In the genomic region with DNA sequence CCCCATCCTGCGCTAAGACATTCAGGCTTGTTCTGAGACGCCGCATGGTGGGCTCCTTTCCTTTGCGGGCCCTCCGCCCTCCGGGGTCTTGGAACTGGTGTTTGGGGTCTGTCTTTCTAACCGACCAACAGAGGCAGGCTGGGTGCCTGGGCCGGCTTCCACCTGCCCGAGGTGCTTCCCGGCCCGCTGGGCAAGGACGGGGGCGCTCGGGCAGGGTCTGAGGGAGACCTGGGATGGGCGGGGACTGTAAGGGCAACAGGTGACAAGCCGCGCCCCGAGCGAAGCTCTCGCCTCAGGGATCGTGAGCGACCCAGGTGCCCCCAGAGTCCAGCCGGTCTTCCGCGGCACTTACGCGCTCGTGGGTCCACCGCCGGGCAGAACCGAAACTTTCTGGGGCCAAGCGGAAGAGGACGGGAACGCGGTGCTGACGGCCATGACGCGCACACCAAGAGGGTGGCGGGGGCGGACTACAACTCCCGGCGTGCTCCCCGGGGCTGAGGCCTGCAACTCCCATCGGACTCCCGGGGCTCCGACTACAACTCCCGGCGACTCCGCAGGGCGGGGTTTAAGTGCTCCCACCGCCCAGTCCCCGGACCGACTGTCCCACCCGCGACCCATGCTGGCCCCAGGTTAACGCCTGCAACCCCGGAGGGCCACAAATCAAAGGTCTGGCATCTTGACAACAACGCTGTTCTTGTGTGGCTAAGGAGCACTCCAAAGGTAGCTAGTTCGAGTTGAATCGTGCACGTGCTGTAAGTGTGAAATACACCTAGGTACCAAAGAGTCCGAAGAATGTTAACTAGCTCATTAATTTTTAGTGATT, we compare ENCODE assay signal across 8 cellular contexts. TPM values are rescaled to one million over a fixed set of nuclear protein-coding genes. Genes with fewer than 3 reads are reported as not detected.
A peak's percentile ranks its signal among the peaks of the same experiment; 100 is the strongest.
DNase-seq lines count a peak whose midpoint lies in the region; ATAC-seq and TF ChIP-seq lines count a peak whose summit lies in the region.

A gene (minus strand): TSS at position 455 of the 823 bp plus-strand sequence. CDS start 10,914 bp downstream, outside the sequence.

- peak within 1 kb of the TSS; percentile 80 for H3K4me3 Mint-ChIP-seq in Calu3 (ENCODE audit: low read depth, unreplicated experiment)

- peak within 1 kb of the TSS; percentile 99 for H3K4me2 ChIP-seq in PC-3 (ENCODE audit: low read length)

- peaks cover 35% of the 10 kb centered on the region for H3K4me1 ChIP-seq in HUES48 (ENCODE audit: control insufficient read depth, insufficient read depth, low read length)
- peaks cover 19% of the 10 kb centered on the region for H3K4me1 ChIP-seq in PC-3 (ENCODE audit: insufficient read depth, low read length)
- H3K4me1 ChIP-seq in mucosa of descending colon (ENCODE audit: low read depth), result peaks cover 19% of the 10 kb centered on the region

- H3K9me3 Mint-ChIP-seq in Calu3 (ENCODE audit: low read depth, unreplicated experiment), result no peaks in the 10 kb centered on the region

- H3K4me1 Mint-ChIP-seq in Calu3 (ENCODE audit: low read depth, unreplicated experiment), result no peaks in the 10 kb centered on the region

- DNase-seq in Calu3 (peak; percentile 93), PC-3 (peak; percentile 85), activated T-cell treated with anti-CD3 and anti-CD28 coated beads for 48 hours (ENCODE audit: low read depth) (peak; percentile 87), epithelial cell of proximal tubule (ENCODE audit: low read depth) (no peak), mucosa of descending colon (peak; percentile 94 to 97 (median 95))
- peak; percentile 82 for DNase-seq in stimulated activated CD8-positive, alpha-beta memory T cell treated with anti-CD3 and anti-CD28 coated beads, Interleukin-4, amount 100 ng/mL, for 24 hours (ENCODE audit: low read depth)

- no peaks in the 10 kb centered on the region for H4K20me1 ChIP-seq in PC-3 (ENCODE audit: low read length)

- BruUV-seq in Calu3 (replicated peaks; lab: Mats Ljungman, UMichigan) (TSS peak; percentile 74), PC-3 (replicated peaks; lab: Mats Ljungman, UMichigan) (TSS peak; percentile 75)

- peak; percentile 80 for ATAC-seq in GM21381 (IDR thresholded peaks at IDR 0.05; ENCODE audit: unreplicated experiment)
- peak; percentile 98 for ATAC-seq in PC-3
- ATAC-seq in mucosa of descending colon, result peak; percentile 97

- peak within 1 kb of the TSS; percentile 98 for H2AFZ ChIP-seq in PC-3 (ENCODE audit: low read length)

- TF ChIP-seq CTCF in Calu3 (IDR thresholded peaks at IDR 0.05; ENCODE audit: unreplicated experiment), result no peak
- no peak for TF ChIP-seq CTCF in PC-3 (conservative IDR thresholded peaks at IDR 0.05; ENCODE audit: low read depth, low read length)
- TF ChIP-seq CTCF in epithelial cell of proximal tubule (conservative IDR thresholded peaks at IDR 0.05; ENCODE audit: low read depth, low read length), result no peak
- TF ChIP-seq CTCF in mucosa of descending colon (IDR thresholded peaks at IDR 0.05), result no peak

- CTCF ChIA-PET in Calu3 (lab: Charles Lee), result interaction anchor here (1.0 to 1.5 kb wide), 4 partner anchors 8 to 220 kb away, joined by 3 read pairs; no protein-coding TSS in a partner anchor
- CTCF ChIA-PET in PC-3 (lab: Charles Lee), result no interaction called here

- H3K36me3 ChIP-seq in HUES48 (ENCODE audit: control insufficient read depth, insufficient read depth, low read length) (no peaks in the 10 kb centered on the region), PC-3 (ENCODE audit: low read depth, low read length) (no peaks in the 10 kb centered on the region), mucosa of descending colon (ENCODE audit: low read depth) (no peaks in the 10 kb centered on the region)

- no peaks in the 10 kb centered on the region for H3K9me2 ChIP-seq in PC-3 (replicated peaks; ENCODE audit: low read length)

- H3K27me3 ChIP-seq in HUES48 (ENCODE audit: control insufficient read depth, insufficient read depth, low read length) (peaks cover 8% of the 10 kb centered on the region; the same call in 1 of the 2 replicates), PC-3 (ENCODE audit: low read length) (no peaks in the 10 kb centered on the region)

- H3K79me2 ChIP-seq in PC-3 (ENCODE audit: low read length), result peaks cover 37% of the 10 kb centered on the region

- H3K4me3 ChIP-seq in HUES48 (ENCODE audit: low read depth, low read length) (peak within 1 kb of the TSS; percentile 99), PC-3 (ENCODE audit: low read length) (peak within 1 kb of the TSS; percentile 100), epithelial cell of proximal tubule (ENCODE audit: low read depth, low read length) (peak within 1 kb of the TSS; percentile 89), mucosa of descending colon (peak within 1 kb of the TSS; percentile 86)

- H3K27ac ChIP-seq in HUES48 (ENCODE audit: low read depth, low read length), result peak within 1 kb of the TSS; percentile 42
- H3K27ac ChIP-seq in PC-3 (ENCODE audit: low read length), result peak within 1 kb of the TSS; percentile 53

- peaks cover 37% of the 10 kb centered on the region for H3K27me3 Mint-ChIP-seq in Calu3 (ENCODE audit: unreplicated experiment)

- H3K9me3 ChIP-seq in HUES48 (ENCODE audit: control insufficient read depth, insufficient read depth, low read length), result no peaks in the 10 kb centered on the region
- no peaks in the 10 kb centered on the region for H3K9me3 ChIP-seq in PC-3 (ENCODE audit: low read length)
- H3K9me3 ChIP-seq in mucosa of descending colon, result no peaks in the 10 kb centered on the region

- H3K9ac ChIP-seq in HUES48 (ENCODE audit: low read depth, low read length) (peak within 1 kb of the TSS; percentile 89), PC-3 (ENCODE audit: low read length) (peak within 1 kb of the TSS; percentile 95)

- H3F3A ChIP-seq in PC-3 (ENCODE audit: low read length, unreplicated experiment), result no peaks in the 10 kb centered on the region

- peaks cover 22% of the 10 kb centered on the region for H3K36me3 Mint-ChIP-seq in Calu3 (ENCODE audit: insufficient read depth, unreplicated experiment)

- intact Hi-C loops in Calu3 (cut with micrococcal nuclease; ENCODE audit: unreplicated experiment), result no loop called here
- intact Hi-C loops in PC-3 (cut with micrococcal nuclease), result loop anchor here (1.0 kb wide), 1 partner anchor 9 kb away; no protein-coding TSS in a partner anchor
- intact Hi-C loops in mucosa of descending colon (cut with DNase I, micrococcal nuclease), result no loop called here

- no peak within 1 kb of the TSS for H3K27ac Mint-ChIP-seq in Calu3 (ENCODE audit: unreplicated experiment)

- POLR2A ChIA-PET in PC-3 (lab: Charles Lee; ENCODE audit: unreplicated experiment), result interaction anchor here (0.6 to 0.7 kb wide), 2 partner anchors 70 to 412 kb away, joined by 3 read pairs; no protein-coding TSS in a partner anchor

RNA-seq across cellular contexts. Expression of the gene that starts here (rescaled TPM):
- total RNA-seq in Calu3 (2022) (24.5 and 26.7 TPM in 2 replicates), PC-3 (2014; rRNA removed) (15.4 and 16.9 TPM in 2 replicates), epithelial cell of proximal tubule (10.3 and 10.9 TPM in 2 replicates), mucosa of descending colon (10 to 100 TPM; 25.4 to 76.5 (median 27.7) TPM)
